In the genomic region with DNA sequence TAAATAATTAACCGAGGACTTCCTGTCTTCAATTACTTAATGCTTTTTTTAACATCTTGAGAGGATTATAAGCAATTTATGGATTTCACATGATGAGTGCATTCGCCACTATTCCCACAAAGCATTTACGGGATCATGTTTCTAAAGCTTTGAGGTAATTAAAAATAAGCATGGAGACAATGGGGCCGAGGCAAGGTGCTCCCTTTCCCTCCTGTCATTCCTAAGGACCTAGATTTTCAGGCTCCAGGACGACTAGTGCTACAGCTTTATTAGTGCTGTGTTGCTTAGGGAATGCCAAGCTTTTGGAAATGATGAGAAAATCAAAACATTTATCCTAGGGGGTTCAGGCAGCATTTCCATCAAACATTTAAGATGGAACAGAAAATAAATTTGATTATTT, we compare ENCODE assay signal across 19 cellular contexts.
"Had no signal": no experiment of that assay in that cellular context is flagged by ENCODE, and none has a peak within 500 bp of the region (broad histone marks: within the 10 kb centered on the region; RNA-seq: fewer than 3 reads in every experiment).

No MANE protein-coding gene starts in this region.

- H3K9me3 Mint-ChIP-seq: activated naive CD4-positive, alpha-beta T cell treated with anti-CD3 and anti-CD28 coated beads for 36 hours; type B pancreatic cell had no signal

- H3K9me3 ChIP-seq: colonic mucosa, esophagus squamous epithelium, sigmoid colon, testis had no signal

- H3K4me1 ChIP-seq: colonic mucosa, esophagus squamous epithelium, sigmoid colon, testis had no signal

- ATAC-seq: activated CD4-positive, CD25-positive, alpha-beta regulatory T cell treated with anti-CD3 and anti-CD28 coated beads, Interleukin-2, amount 50 U/mL, for 24 hours; activated naive CD8-positive, alpha-beta T cell treated with anti-CD3 and anti-CD28 coated beads, Interleukin-2, amount 50 U/mL, for 24 hours; activated T-cell treated with anti-CD3 and anti-CD28 coated beads, Interleukin-2, amount 50 U/mL, for 4 hours; left ventricle myocardium superior; stimulated activated effector memory CD8-positive, alpha-beta T cell treated with anti-CD3 and anti-CD28 coated beads, Interleukin-12 subunit alpha, Interleukin-12 subunit beta, amount 100 ng/mL, for 72 hours had no signal

- H3K4me3 Mint-ChIP-seq: activated naive CD4-positive, alpha-beta T cell treated with anti-CD3 and anti-CD28 coated beads for 36 hours; activated naive CD8-positive, alpha-beta T cell treated with anti-CD3 and anti-CD28 coated beads, Interleukin-2, amount 50 U/mL, for 24 hours; activated T-cell treated with anti-CD3 and anti-CD28 coated beads, Interleukin-2, amount 50 U/mL, for 4 hours; central memory CD8-positive, alpha-beta T cell; stimulated activated effector memory CD8-positive, alpha-beta T cell treated with anti-CD3 and anti-CD28 coated beads, Interleukin-12 subunit alpha, Interleukin-12 subunit beta, amount 100 ng/mL, for 72 hours; type B pancreatic cell had no signal

- H3K36me3 ChIP-seq: brain microvascular endothelial cell, colonic mucosa, esophagus squamous epithelium, sigmoid colon had no signal

- H3K27me3 ChIP-seq: brain microvascular endothelial cell, colonic mucosa, esophagus squamous epithelium, sigmoid colon, testis had no signal

- H3K27ac ChIP-seq: brain microvascular endothelial cell, colonic mucosa, esophagus squamous epithelium, sigmoid colon, testis had no signal

- H3K27me3 Mint-ChIP-seq: activated naive CD8-positive, alpha-beta T cell treated with anti-CD3 and anti-CD28 coated beads, Interleukin-2, amount 50 U/mL, for 24 hours; central memory CD8-positive, alpha-beta T cell had no signal

- H3K36me3 Mint-ChIP-seq: stimulated activated effector memory CD8-positive, alpha-beta T cell treated with anti-CD3 and anti-CD28 coated beads, Interleukin-12 subunit alpha, Interleukin-12 subunit beta, amount 100 ng/mL, for 72 hours; type B pancreatic cell had no signal

- H3K27ac Mint-ChIP-seq: activated naive CD4-positive, alpha-beta T cell treated with anti-CD3 and anti-CD28 coated beads for 36 hours; activated naive CD8-positive, alpha-beta T cell treated with anti-CD3 and anti-CD28 coated beads, Interleukin-2, amount 50 U/mL, for 24 hours; stimulated activated effector memory CD8-positive, alpha-beta T cell treated with anti-CD3 and anti-CD28 coated beads, Interleukin-12 subunit alpha, Interleukin-12 subunit beta, amount 100 ng/mL, for 72 hours; type B pancreatic cell had no signal

- DNase-seq: activated CD4-positive, alpha-beta T cell treated with anti-CD3 and anti-CD28 coated beads, Interleukin-2, amount 50 U/mL, for 1 hour; activated CD8-positive, alpha-beta memory T cell treated with anti-CD3 and anti-CD28 coated beads, Interleukin-2, amount 50 U/mL, for 4 hours; activated naive CD4-positive, alpha-beta T cell treated with anti-CD3 and anti-CD28 coated beads for 36 hours; activated naive CD8-positive, alpha-beta T cell treated with anti-CD3 and anti-CD28 coated beads, Interleukin-2, amount 50 U/mL, for 24 hours; activated T-cell treated with anti-CD3 and anti-CD28 coated beads, Interleukin-2, amount 50 U/mL, for 4 hours; anterior cingulate cortex; brain microvascular endothelial cell; colonic mucosa; esophagus squamous epithelium; left ventricle myocardium superior; occipital lobe; posterior cingulate gyrus; sigmoid colon; stimulated activated CD4-positive, alpha-beta T cell treated with anti-CD3 and anti-CD28 coated beads, Interleukin-4, amount 100 ng/mL, for 24 hours; testis had no signal

- H3K4me1 Mint-ChIP-seq: activated naive CD8-positive, alpha-beta T cell treated with anti-CD3 and anti-CD28 coated beads, Interleukin-2, amount 50 U/mL, for 24 hours; central memory CD8-positive, alpha-beta T cell; stimulated activated effector memory CD8-positive, alpha-beta T cell treated with anti-CD3 and anti-CD28 coated beads, Interleukin-12 subunit alpha, Interleukin-12 subunit beta, amount 100 ng/mL, for 72 hours had no signal

- H3K4me3 ChIP-seq: colonic mucosa, esophagus squamous epithelium, sigmoid colon, testis had no signal
